Comparison of ENCODE assay signal across 8 cellular contexts in the genomic region with DNA sequence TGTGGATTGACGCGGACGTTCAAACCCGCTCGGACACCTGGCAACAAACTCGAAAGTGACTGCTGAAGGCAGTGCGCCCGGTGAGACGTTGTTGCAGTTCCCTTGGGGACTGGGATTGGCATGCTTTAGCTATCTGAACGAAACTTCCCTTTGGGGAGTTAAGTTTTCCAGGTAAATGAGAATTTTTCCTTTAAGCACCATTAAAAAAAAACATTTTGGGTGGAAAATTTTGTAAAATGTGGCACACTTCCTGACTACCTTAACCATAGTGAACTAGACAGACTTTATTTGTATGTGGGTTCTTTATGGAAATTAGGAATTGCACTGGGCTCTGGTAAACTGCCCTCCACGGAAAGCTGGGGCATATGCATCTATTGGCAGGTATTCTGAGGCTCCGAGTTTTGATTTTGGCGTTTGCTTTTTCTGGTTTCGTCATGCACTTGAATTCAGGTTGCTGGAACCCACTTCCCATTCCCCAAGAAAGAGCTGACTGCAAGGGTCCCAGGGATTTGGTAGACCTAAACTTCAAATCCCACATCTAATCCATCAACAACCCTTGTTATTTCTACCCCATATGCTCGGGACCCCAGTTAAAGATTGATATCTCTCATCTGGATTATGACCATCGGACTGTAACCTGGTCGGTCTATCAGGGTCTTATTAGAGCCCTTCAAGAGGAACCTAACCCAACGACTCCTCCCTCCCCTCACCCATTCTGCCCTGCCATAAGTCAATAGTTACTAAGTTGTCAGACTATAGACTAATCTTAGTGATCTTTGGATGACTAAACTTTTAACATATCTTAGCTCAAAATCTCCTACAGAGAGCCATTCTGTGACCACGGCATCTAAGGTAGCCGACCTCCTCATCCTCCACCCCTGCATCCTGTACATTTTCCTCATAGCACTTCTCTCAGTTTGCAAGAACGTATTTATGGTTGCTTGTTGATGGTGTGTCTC. TPM values are rescaled to one million over a fixed set of nuclear protein-coding genes. Genes with fewer than 3 reads are reported as not detected.
DNase-seq lines count a peak whose midpoint lies in the region; ATAC-seq and TF ChIP-seq lines count a peak whose summit lies in the region.

No MANE protein-coding gene starts in this region.

- H4K20me1 ChIP-seq in PC-3 (ENCODE audit: low read length): peaks cover 4% of the 10 kb centered on the region; the same call in 1 of the 2 replicates

- no peak for DNase-seq in GM12864 (ENCODE audit: low read depth)
- peak; percentile 58 for DNase-seq in PC-3
- DNase-seq in neural crest cell (ENCODE audit: low read depth, low spot score): no peak
- DNase-seq in RPMI8226: no peak

- H3K9me3 Mint-ChIP-seq in neural crest cell: no peaks in the 10 kb centered on the region

- H3K4me1 ChIP-seq in PC-3 (ENCODE audit: insufficient read depth, low read length): peaks cover 53% of the 10 kb centered on the region
- peaks cover 34 to 37% of the 10 kb centered on the region in 2 donors for H3K4me1 ChIP-seq in duodenal mucosa (ENCODE audit: control insufficient read depth in 1 of 2, insufficient read depth in 2 of 2, low read length in 2 of 2)

- H3K36me3 Mint-ChIP-seq in neural crest cell (ENCODE audit: low read depth): peaks cover 2% of the 10 kb centered on the region

- H3K27ac ChIP-seq in PC-3 (ENCODE audit: low read length) (peak overlapping the region; percentile 93), duodenal mucosa (ENCODE audit: low read depth, low read length) (peak overlapping the region; percentile 96)

- peak overlapping the region; percentile 32 for H3K27ac Mint-ChIP-seq in neural crest cell (ENCODE audit: unreplicated experiment)

- ATAC-seq in PC-3 (no peak), HG03457 (IDR thresholded peaks at IDR 0.05; ENCODE audit: unreplicated experiment) (no peak), HG03139 (IDR thresholded peaks at IDR 0.05; ENCODE audit: unreplicated experiment) (no peak), GM19328 (IDR thresholded peaks at IDR 0.05; ENCODE audit: unreplicated experiment) (no peak)

- peaks cover 41% of the 10 kb centered on the region for H3K4me1 Mint-ChIP-seq in neural crest cell

- H3K9me2 ChIP-seq in PC-3 (replicated peaks; ENCODE audit: low read length): no peaks in the 10 kb centered on the region

- TSS peak; percentile 79 for BruUV-seq in PC-3 (replicated peaks; lab: Mats Ljungman, UMichigan)

- H2AFZ ChIP-seq in PC-3 (ENCODE audit: low read length): peak overlapping the region; percentile 64

- intact Hi-C loops in PC-3 (cut with micrococcal nuclease): no loop called here

- CTCF ChIA-PET in PC-3 (lab: Charles Lee): interaction anchor here (0.5 to 1.4 kb wide), 3 partner anchors 14 to 420 kb away, joined by 3 to 8 read pairs (median 3); no protein-coding TSS in a partner anchor

- H3K36me3 ChIP-seq in PC-3 (ENCODE audit: low read depth, low read length) (no peaks in the 10 kb centered on the region), duodenal mucosa (ENCODE audit: control insufficient read depth in 1 of 2, insufficient read depth in 2 of 2, low read length in 2 of 2) (peaks cover 4% of the 10 kb centered on the region in 2 donors)

- H3K27me3 Mint-ChIP-seq in neural crest cell (ENCODE audit: low read depth): peaks cover 30% of the 10 kb centered on the region

- H3F3A ChIP-seq in PC-3 (ENCODE audit: low read length, unreplicated experiment): no peaks in the 10 kb centered on the region

- peak overlapping the region; percentile 79 for H3K4me2 ChIP-seq in PC-3 (ENCODE audit: low read length)

- TF ChIP-seq CTCF in GM12864 (IDR thresholded peaks at IDR 0.05; ENCODE audit: low read depth, low read length, missing control alignments) (no peak), PC-3 (conservative IDR thresholded peaks at IDR 0.05; ENCODE audit: low read depth, low read length) (no peak), neural crest cell (conservative IDR thresholded peaks at IDR 0.05) (no peak)

- peak overlapping the region; percentile 92 for H3K4me3 Mint-ChIP-seq in neural crest cell

- H3K9ac ChIP-seq in PC-3 (ENCODE audit: low read length) (peak overlapping the region; percentile 99), duodenal mucosa (ENCODE audit: low read depth in 1 of 2, low read length in 2 of 2) (peak overlapping the region; percentile 80 to 91)

- H3K27me3 ChIP-seq in PC-3 (ENCODE audit: low read length): no peaks in the 10 kb centered on the region
- H3K27me3 ChIP-seq in duodenal mucosa (ENCODE audit: control insufficient read depth in 1 of 2, insufficient read depth in 2 of 2, low read length in 2 of 2): no peaks in the 10 kb centered on the region

- H3K4me3 ChIP-seq in GM12864 (ENCODE audit: low read depth, low read length) (peak overlapping the region; percentile 99), PC-3 (ENCODE audit: low read length) (peak overlapping the region; percentile 96), duodenal mucosa (ENCODE audit: low read depth in 1 of 2, low read length in 2 of 2) (peak overlapping the region; percentile 85 to 87)

- POLR2A ChIA-PET in PC-3 (lab: Charles Lee; ENCODE audit: unreplicated experiment): interaction anchor here (0.6 to 0.8 kb wide), 4 partner anchors 17 to 229 kb away, joined by 3 to 6 read pairs (median 4); no protein-coding TSS in a partner anchor

- H3K79me2 ChIP-seq in PC-3 (ENCODE audit: low read length): peaks cover 39% of the 10 kb centered on the region

- H3K9me3 ChIP-seq in PC-3 (ENCODE audit: low read length): no peaks in the 10 kb centered on the region
- no peaks in the 10 kb centered on the region for H3K9me3 ChIP-seq in duodenal mucosa (ENCODE audit: control insufficient read depth in 1 of 2, low read length in 2 of 2)

RNA-seq across cellular contexts. Expression of gene DYNLT1, which starts 0.8 kb away (rescaled TPM):
- 35.0 and 50.5 TPM in 2 replicates for total RNA-seq in PC-3 (2014; rRNA removed)
- total RNA-seq in neural crest cell: 117 and 118 TPM in 2 replicates

RNA-seq across cellular contexts. Expression of gene SYTL3, which starts 4.5 kb away (rescaled TPM):
- total RNA-seq in PC-3 (2014; rRNA removed) (1.7 and 1.8 TPM in 2 replicates), neural crest cell (0.20 and 0.28 TPM in 2 replicates)
